In genomic region chr18:23529597-23529996, GRCh38 we compare ENCODE assay signal across 11 cellular contexts. TPM values are rescaled to one million over a fixed set of nuclear protein-coding genes. Genes with fewer than 3 reads are reported as not detected.
DNase-seq lines count a peak whose midpoint lies in the region; ATAC-seq, FAIRE-seq and TF ChIP-seq lines count a peak whose summit lies in the region.
"Had no signal": no experiment of that assay in that cellular context is flagged by ENCODE, and none has a peak within 500 bp of the region (broad histone marks: within the 10 kb centered on the region; RNA-seq: fewer than 3 reads in every experiment).

No MANE protein-coding gene starts in this region.

- H3K9me1 ChIP-seq in keratinocyte (ENCODE audit: control insufficient read depth, extremely low read depth, insufficient read depth, low read length): no peaks in the 10 kb centered on the region

- H3K27ac ChIP-seq in HEK293 (ENCODE audit: extremely low read depth, low read depth, low read length) (no peak overlapping the region), keratinocyte (ENCODE audit: control insufficient read depth, insufficient read depth, low read length) (peak overlapping the region; percentile 43)

- CTCF ChIA-PET in HEK293 (lab: Yijun Ruan, JAX): interaction anchor here (0.7 to 2.4 kb wide), 2 partner anchors 14 to 161 kb away, joined by 3 to 13 read pairs; no protein-coding TSS in a partner anchor

- H3K9me3 ChIP-seq in HEK293 (ENCODE audit: control insufficient read depth, insufficient read depth, low read depth, low read length) (no peaks in the 10 kb centered on the region), keratinocyte (ENCODE audit: control insufficient read depth, low read depth, low read length) (no peaks in the 10 kb centered on the region)

- H3K36me3 Mint-ChIP-seq in activated T-helper 17 cell treated with anti-CD3 and anti-CD28 coated beads, Interleukin-2, amount 50 U/mL, for 72 hours (ENCODE audit: low read depth): peaks cover 96% of the 10 kb centered on the region

- dilution Hi-C loops in keratinocyte (cut with MboI; ENCODE audit: extremely low pct_ligation_motif_present, low sequenced_read_pairs): no loop called here

- no peak for TF ChIP-seq CTCF in AG10803 (conservative IDR thresholded peaks at IDR 0.05; ENCODE audit: low read length)
- no peak for TF ChIP-seq CTCF in HEK293 (tag by site-specific recombination; IDR thresholded peaks at IDR 0.05)
- TF ChIP-seq CTCF in keratinocyte (optimal IDR thresholded peaks at IDR 0.05 in 1 of 3, IDR thresholded peaks at IDR 0.05 in 1 of 3, conservative IDR thresholded peaks at IDR 0.05 in 1 of 3; ENCODE audit: extremely low read depth in 1 of 3, insufficient read depth in 2 of 3, low read length in 3 of 3): no peak

- POLR2A ChIA-PET in HEK293 (lab: Yijun Ruan, JAX): no interaction called here

- peak; percentile 93 for FAIRE-seq in keratinocyte (lab: Jason Lieb, UNC)

- peak; percentile 94 for ATAC-seq in activated T-helper 17 cell treated with anti-CD3 and anti-CD28 coated beads, Interleukin-2, amount 50 U/mL, for 72 hours (replicated peaks)
- no peak for ATAC-seq in GM21390 (IDR thresholded peaks at IDR 0.05; ENCODE audit: unreplicated experiment)
- no peak for ATAC-seq in GM21717 (IDR thresholded peaks at IDR 0.05; ENCODE audit: unreplicated experiment)

- peak overlapping the region; percentile 42 for H3K27ac Mint-ChIP-seq in activated T-helper 17 cell treated with anti-CD3 and anti-CD28 coated beads, Interleukin-2, amount 50 U/mL, for 72 hours

- no peak overlapping the region for H3K4me3 Mint-ChIP-seq in activated T-helper 17 cell treated with anti-CD3 and anti-CD28 coated beads, Interleukin-2, amount 50 U/mL, for 72 hours
- H3K4me3 Mint-ChIP-seq: brain had no signal

- no peaks in the 10 kb centered on the region for H3K27me3 ChIP-seq in keratinocyte (ENCODE audit: control insufficient read depth, extremely low read depth, insufficient read depth, low read length)

- no peaks in the 10 kb centered on the region for H3K27me3 Mint-ChIP-seq in activated T-helper 17 cell treated with anti-CD3 and anti-CD28 coated beads, Interleukin-2, amount 50 U/mL, for 72 hours
- H3K27me3 Mint-ChIP-seq: brain had no signal

- peaks cover 4% of the 10 kb centered on the region for H4K20me1 ChIP-seq in keratinocyte (ENCODE audit: control insufficient read depth, extremely low read depth, insufficient read depth, low read length)

- no peaks in the 10 kb centered on the region for H3K79me2 ChIP-seq in keratinocyte (ENCODE audit: control insufficient read depth, insufficient read depth, low read length)

- no peak overlapping the region for H2AFZ ChIP-seq in keratinocyte (ENCODE audit: control insufficient read depth, low read length)

- H3K9me3 Mint-ChIP-seq in activated T-helper 17 cell treated with anti-CD3 and anti-CD28 coated beads, Interleukin-2, amount 50 U/mL, for 72 hours: no peaks in the 10 kb centered on the region
- H3K9me3 Mint-ChIP-seq: brain had no signal

- peaks cover 7% of the 10 kb centered on the region for H3K4me1 Mint-ChIP-seq in activated T-helper 17 cell treated with anti-CD3 and anti-CD28 coated beads, Interleukin-2, amount 50 U/mL, for 72 hours
- H3K4me1 Mint-ChIP-seq: brain had no signal

- H3K4me1 ChIP-seq in HEK293 (ENCODE audit: control insufficient read depth, insufficient read depth, low read length) (no peaks in the 10 kb centered on the region), keratinocyte (ENCODE audit: control insufficient read depth, extremely low read depth, insufficient read depth, low read length) (peaks cover 12% of the 10 kb centered on the region)

- H3K36me3 ChIP-seq in HEK293 (ENCODE audit: control insufficient read depth in 2 of 2, insufficient read depth in 1 of 2, low read length in 2 of 2) (peaks cover 38 to 92% of the 10 kb centered on the region in 2 experiments), keratinocyte (ENCODE audit: control insufficient read depth in 2 of 2, extremely low read depth in 1 of 2, insufficient read depth in 2 of 2, low read length in 2 of 2) (peaks cover 37 to 57% of the 10 kb centered on the region in 2 experiments)

- no peak overlapping the region for H3K4me2 ChIP-seq in keratinocyte (ENCODE audit: control insufficient read depth, extremely low read depth, insufficient read depth, low read depth, low read length)

- peak; percentile 40 for DNase-seq in AG10803 (ENCODE audit: low read depth)
- peak; percentile 66 for DNase-seq in keratinocyte (ENCODE audit: low read depth, low spot score)
- DNase-seq in stimulated activated CD4-positive, alpha-beta T cell treated with anti-CD3 and anti-CD28 coated beads, Interleukin-2, amount 100 ng/mL, for 48 hours: no peak
- no peak for DNase-seq in epidermal melanocyte (ENCODE audit: insufficient read length, low spot score)
- DNase-seq: DMS79, T-helper 2 cell had no signal

- H3K4me3 ChIP-seq in AG10803 (ENCODE audit: low read length) (no peak overlapping the region), HEK293 (ENCODE audit: low read depth, low read length) (no peak overlapping the region), keratinocyte (ENCODE audit: control insufficient read depth in 2 of 3, extremely low read depth in 1 of 3, insufficient read depth in 2 of 3, low read depth in 1 of 3, low read length in 3 of 3) (no peak overlapping the region)

- H3K9ac ChIP-seq in keratinocyte (ENCODE audit: control insufficient read depth, extremely low read depth, insufficient read depth, low read length): no peak overlapping the region

TF ChIP-seq in HEK293, 187 proteins besides CTCF, POLR2A, EP300 and RAD21:
- TF ChIP-seq ZNF2 (tag by site-specific recombination; IDR thresholded peaks at IDR 0.05) (no peak), GFI1B (tag by site-specific recombination; IDR thresholded peaks at IDR 0.05) (no peak), ZNF248 (tag by site-specific recombination; IDR thresholded peaks at IDR 0.05) (no peak), ZNF341 (tag by site-specific recombination; IDR thresholded peaks at IDR 0.05; ENCODE audit: low read depth) (no peak), PRDM1 (tag by site-specific recombination; IDR thresholded peaks at IDR 0.05) (peak; percentile 14; the same call in 1 of the 2 replicates), REPIN1 (tag by site-specific recombination; IDR thresholded peaks at IDR 0.05; ENCODE audit: low read depth) (no peak)

RNA-seq across cellular contexts. Expression of gene RMC1, which starts 26.3 kb away (rescaled TPM):
- total RNA-seq in activated T-helper 17 cell treated with anti-CD3 and anti-CD28 coated beads, Interleukin-2, amount 50 U/mL, for 72 hours: 10 to 100 TPM; 24.6 to 55.0 TPM
- 19.5 to 26.4 TPM (median 25.3 TPM) in 3 replicates for polyA plus RNA-seq in keratinocyte
- 20.0 TPM for polyA plus RNA-seq in keratinocyte (2011; ENCODE audit: low read depth)
- polyA plus RNA-seq in keratinocyte (2011; cell fraction: cytosol; rRNA removed): 19.1 and 36.4 TPM in 2 replicates
- polyA plus RNA-seq in keratinocyte (2011; cell fraction: nucleus; rRNA removed): 35.9 and 37.7 TPM in 2 replicates
- polyA plus RNA-seq in keratinocyte (2012; ENCODE audit: low replicate concordance): 17.6 and 35.5 TPM in 2 replicates
- 12.1 to 14.2 TPM (median 14.0 TPM) in 3 replicates for polyA minus RNA-seq in keratinocyte
- 10.2 TPM for polyA minus RNA-seq in keratinocyte (2011; cell fraction: cytosol; rRNA and poly(A)+ RNA removed)
- polyA minus RNA-seq in keratinocyte (2011; cell fraction: nucleus; rRNA and poly(A)+ RNA removed): 9.5 and 17.2 TPM in 2 replicates

RNA-seq across cellular contexts. Expression of gene NPC1, which starts 56.7 kb away (rescaled TPM):
- 10 to 100 TPM; 39.6 to 49.3 TPM for total RNA-seq in activated T-helper 17 cell treated with anti-CD3 and anti-CD28 coated beads, Interleukin-2, amount 50 U/mL, for 72 hours
- 43.0 to 57.8 TPM (median 49.9 TPM) in 3 replicates for polyA plus RNA-seq in keratinocyte
- 67.7 TPM for polyA plus RNA-seq in keratinocyte (2011; ENCODE audit: low read depth)
- 16.7 and 21.3 TPM in 2 replicates for polyA plus RNA-seq in keratinocyte (2011; cell fraction: cytosol; rRNA removed)
- polyA plus RNA-seq in keratinocyte (2011; cell fraction: nucleus; rRNA removed): 137 and 162 TPM in 2 replicates
- polyA plus RNA-seq in keratinocyte (2012; ENCODE audit: low replicate concordance): 36.4 and 73.2 TPM in 2 replicates
- polyA minus RNA-seq in keratinocyte: 114 to 172 TPM (median 130 TPM) in 3 replicates
- polyA minus RNA-seq in keratinocyte (2011; cell fraction: cytosol; rRNA and poly(A)+ RNA removed): 45.1 TPM
- polyA minus RNA-seq in keratinocyte (2011; cell fraction: nucleus; rRNA and poly(A)+ RNA removed): 175 and 222 TPM in 2 replicates

Comparison
In these comparisons a context has a peak if more than half of its experiments do, and no peak if none do; other contexts are left out.
1. DNase-seq: peak in AG10803 (single experiment) and keratinocyte (single experiment); none in stimulated activated CD4-positive, alpha-beta T cell treated with anti-CD3 and anti-CD28 coated beads, Interleukin-2, amount 100 ng/mL, for 48 hours (0 of 2) and epidermal melanocyte (single experiment).